In genomic region chr9:116278326-116278725, GRCh38 we compare ENCODE assay signal across 23 cellular contexts.
DNase-seq lines count a peak whose midpoint lies in the region; ATAC-seq and TF ChIP-seq lines count a peak whose summit lies in the region.
"Had no signal": no experiment of that assay in that cellular context is flagged by ENCODE, and none has a peak within 500 bp of the region (broad histone marks: within the 10 kb centered on the region; RNA-seq: fewer than 3 reads in every experiment).

No MANE protein-coding gene starts in this region.

- no peak overlapping the region for H3K4me3 ChIP-seq in SK-N-SH (ENCODE audit: low read depth in 2 of 2, low read length in 1 of 2)
- H3K4me3 ChIP-seq in fibroblast of pulmonary artery (replicated peaks; ENCODE audit: low read depth, low read length), result no peak overlapping the region
- H3K4me3 ChIP-seq: BLaER1, dorsolateral prefrontal cortex, heart right ventricle, sigmoid colon had no signal

- H3K9ac ChIP-seq in SK-N-SH, result no peak overlapping the region
- H3K9ac ChIP-seq: BLaER1 had no signal

- H3K79me2 ChIP-seq in SK-N-SH (ENCODE audit: insufficient read depth), result peaks cover 32% of the 10 kb centered on the region

- H2AFZ ChIP-seq in SK-N-SH (ENCODE audit: low read depth), result no peak overlapping the region

- H3K9me3 ChIP-seq in SK-N-SH, result no peaks in the 10 kb centered on the region
- H3K9me3 ChIP-seq: BLaER1, heart right ventricle, sigmoid colon had no signal

- peaks cover 87% of the 10 kb centered on the region for H3F3A ChIP-seq in SK-N-SH (replicated peaks; ENCODE audit: insufficient read depth)

- H3K27me3 ChIP-seq in SK-N-SH (ENCODE audit: insufficient read depth), result no peaks in the 10 kb centered on the region
- H3K27me3 ChIP-seq: BLaER1, heart right ventricle, sigmoid colon had no signal

- no peak for TF ChIP-seq EP300 in SK-N-SH (IDR thresholded peaks at IDR 0.05; ENCODE audit: borderline replicate concordance in 1 of 2, low read depth in 1 of 2, low read length in 1 of 2)

- no peak for ATAC-seq in SK-N-SH treated with all-trans-retinoic acid at 6 μM for 48 hours
- no peak for ATAC-seq in GM18519 (IDR thresholded peaks at IDR 0.05; ENCODE audit: low FRiP score, unreplicated experiment)
- ATAC-seq: heart right ventricle, left colon had no signal

- no peak for TF ChIP-seq CTCF in SK-N-SH (IDR thresholded peaks at IDR 0.05)
- TF ChIP-seq CTCF in fibroblast of pulmonary artery (IDR thresholded peaks at IDR 0.05; ENCODE audit: low read length, missing control alignments), result no peak

- POLR2A ChIA-PET in SK-N-SH (lab: Yijun Ruan, JAX), result no interaction called here

- no peaks in the 10 kb centered on the region for H3K9me2 ChIP-seq in SK-N-SH

- DNase-seq in SK-N-SH, result no peak
- peak; percentile 13 for DNase-seq in SW480 (ENCODE audit: low spot score)
- peak; percentile 34 for DNase-seq in fibroblast of pulmonary artery (ENCODE audit: low read depth)
- DNase-seq in SKM-1 treated with dmso at 0.1 percent for 144 hours (lab: John Stamatoyannopoulos, UW; ENCODE audit: unreplicated experiment), result no peak
- no peak for DNase-seq in medulla oblongata (ENCODE audit: extremely low spot score)
- DNase-seq in NCI-H748 (lab: John Stamatoyannopoulos, UW; ENCODE audit: unreplicated experiment), result no peak
- DNase-seq: 8988T; activated CD4-positive, alpha-beta memory T cell treated with anti-CD3 and anti-CD28 coated beads, Interleukin-2, amount 10 ng/mL, durations not matched to agents 7 days and 5 days; Calu3; dorsolateral prefrontal cortex; heart right ventricle; left colon; MM.1S; NCI-H1417 treated with DMSO at 0.1 percent for 48 hours; NCI-H526; nephron progenitor cell; sigmoid colon; trophoblast cell had no signal

- peaks cover 6 to 48% of the 10 kb centered on the region in 2 experiments; a peak in 2 of 4 replicates for H3K4me1 ChIP-seq in SK-N-SH (ENCODE audit: control insufficient read depth in 1 of 2, insufficient read depth in 2 of 2, low read depth in 1 of 2, low read length in 1 of 2)
- H3K4me1 ChIP-seq: BLaER1, sigmoid colon had no signal

- WGBS in SK-N-SH (ENCODE audit: low lambda C conversion rate), result 65% methylated on average over 1 of the region's 1 CpG

- H4K20me1 ChIP-seq in SK-N-SH (ENCODE audit: insufficient read depth), result no peaks in the 10 kb centered on the region
- H4K20me1 ChIP-seq: BLaER1 had no signal

- H3K27ac ChIP-seq in SK-N-SH (ENCODE audit: low read depth in 2 of 2, low read length in 1 of 2), result peak overlapping the region in 1 of 2 experiments; percentile 83; a peak in 2 of 4 replicates
- H3K27ac ChIP-seq: BLaER1, dorsolateral prefrontal cortex, heart right ventricle, HL-60, RWPE1, sigmoid colon had no signal

- peaks cover 12 to 65% of the 10 kb centered on the region in 2 experiments for H3K36me3 ChIP-seq in SK-N-SH (replicated peaks in 1 of 2; ENCODE audit: control insufficient read depth in 1 of 2, insufficient read depth in 2 of 2, low read length in 1 of 2)
- H3K36me3 ChIP-seq: BLaER1, heart right ventricle, sigmoid colon had no signal

- no peak overlapping the region for H3K4me2 ChIP-seq in SK-N-SH
- H3K4me2 ChIP-seq: BLaER1 had no signal

- CTCF ChIA-PET in SK-N-SH (lab: Yijun Ruan, JAX), result no interaction called here

- TF ChIP-seq RAD21 in SK-N-SH (IDR thresholded peaks at IDR 0.05; ENCODE audit: low read length), result no peak

TF ChIP-seq in SK-N-SH, 30 proteins besides CTCF, POLR2A, EP300 and RAD21:
- no peak for TF ChIP-seq SMC3 (IDR thresholded peaks at IDR 0.05; ENCODE audit: low read depth, low read length)
- TF ChIP-seq USF1 (IDR thresholded peaks at IDR 0.05; ENCODE audit: borderline replicate concordance, low read depth), result no peak
- peak; percentile 34; the same call in 1 of the 2 replicates for TF ChIP-seq FOSL2 (IDR thresholded peaks at IDR 0.05; ENCODE audit: borderline replicate concordance, low read depth)
- TF ChIP-seq TCF12 (IDR thresholded peaks at IDR 0.05), result peak; percentile 22; the same call in 1 of the 2 replicates
- peak; percentile 34; the same call in 1 of the 2 replicates for TF ChIP-seq JUND (IDR thresholded peaks at IDR 0.05)
TF ChIP-seq in SK-N-SH: peak in this region for 3.

TF ChIP-seq in SK-N-SH treated with all-trans-retinoic acid at 6 μM for 48 hours, 23 proteins besides CTCF, POLR2A, EP300 and RAD21:
- TF ChIP-seq CREB5 (CRISPR knock-in tag; IDR thresholded peaks at IDR 0.05; ENCODE audit: low read depth) (no peak), ZC3H10 (CRISPR knock-in tag; IDR thresholded peaks at IDR 0.05) (no peak)

Comparison
In these comparisons a context has a peak if more than half of its experiments do, and no peak if none do; other contexts are left out.
1. DNase-seq: peak in SW480 (single experiment) and fibroblast of pulmonary artery (single experiment); none in SK-N-SH (single experiment), SKM-1 treated with dmso at 0.1 percent for 144 hours (single experiment), medulla oblongata (single experiment) and NCI-H748 (single experiment).